7 cellular contexts compared by ENCODE assay signal in the genomic region with DNA sequence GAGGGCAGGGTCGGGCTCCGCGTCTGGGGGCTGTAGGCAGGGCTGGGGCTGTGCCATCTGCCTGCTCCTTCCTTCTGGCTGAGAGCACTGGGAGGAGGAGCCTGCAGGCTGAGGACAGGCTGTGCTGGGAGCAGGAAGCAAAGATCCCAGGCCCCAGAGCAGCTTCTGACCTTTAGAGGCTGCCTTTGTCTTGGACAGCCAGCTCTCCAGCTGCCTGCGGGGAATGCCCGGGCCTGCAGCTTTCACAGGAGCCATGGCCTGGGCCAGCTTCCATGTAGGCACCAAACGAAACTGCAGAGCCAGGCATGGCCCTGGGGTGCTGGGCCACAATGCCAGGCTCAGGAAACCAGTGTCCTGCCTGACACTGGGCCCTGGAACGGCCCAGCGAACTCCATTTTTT.
DNase-seq lines count a peak whose midpoint lies in the region; ATAC-seq and TF ChIP-seq lines count a peak whose summit lies in the region.

No MANE protein-coding gene starts in this region.

- TF ChIP-seq CTCF in esophagus muscularis mucosa (IDR thresholded peaks at IDR 0.05) (no peak), upper lobe of right lung (IDR thresholded peaks at IDR 0.05) (no peak)

- ATAC-seq in upper lobe of right lung, result peak; percentile 84
- ATAC-seq in GM18858 (IDR thresholded peaks at IDR 0.05; ENCODE audit: unreplicated experiment), result no peak

- H3K9me3 ChIP-seq in esophagus muscularis mucosa (no peaks in the 10 kb centered on the region), upper lobe of right lung (no peaks in the 10 kb centered on the region)

- TF ChIP-seq EP300 in esophagus muscularis mucosa (IDR thresholded peaks at IDR 0.05), result no peak

- H3K4me1 Mint-ChIP-seq in activated T-helper 2 cell treated with anti-CD3 and anti-CD28 coated beads, Interferon-gamma antibody, Interleukin-2, Interleukin-4, amounts not matched to agents 10 μg/mL and 5 μg/mL and 100 μg/mL, durations not matched to agents 14 hours and 24 hours and 36 hours (ENCODE audit: low read depth), result no peaks in the 10 kb centered on the region

- no peak overlapping the region for H3K27ac Mint-ChIP-seq in activated T-helper 2 cell treated with anti-CD3 and anti-CD28 coated beads, Interferon-gamma antibody, Interleukin-2, Interleukin-4, amounts not matched to agents 10 μg/mL and 5 μg/mL and 100 μg/mL, durations not matched to agents 14 hours and 24 hours and 36 hours

- intact Hi-C loops in esophagus muscularis mucosa (cut with DNase I), result no loop called here
- intact Hi-C loops in upper lobe of right lung (cut with DNase I), result no loop called here
- intact Hi-C loops in activated T-helper 2 cell treated with anti-CD3 and anti-CD28 coated beads, Interferon-gamma antibody, Interleukin-2, Interleukin-4, amounts not matched to agents 10 μg/mL and 5 μg/mL and 100 μg/mL, durations not matched to agents 14 hours and 24 hours and 36 hours (cut with micrococcal nuclease), result no loop called here

- H3K27me3 ChIP-seq in esophagus muscularis mucosa (no peaks in the 10 kb centered on the region), upper lobe of right lung (no peaks in the 10 kb centered on the region)

- no peak overlapping the region for H3K4me3 Mint-ChIP-seq in activated T-helper 2 cell treated with anti-CD3 and anti-CD28 coated beads, Interferon-gamma antibody, Interleukin-2, Interleukin-4, amounts not matched to agents 10 μg/mL and 5 μg/mL and 100 μg/mL, durations not matched to agents 14 hours and 24 hours and 36 hours (ENCODE audit: low read depth)

- H3K27me3 Mint-ChIP-seq in activated T-helper 2 cell treated with anti-CD3 and anti-CD28 coated beads, Interferon-gamma antibody, Interleukin-2, Interleukin-4, amounts not matched to agents 10 μg/mL and 5 μg/mL and 100 μg/mL, durations not matched to agents 14 hours and 24 hours and 36 hours (ENCODE audit: low read depth), result no peaks in the 10 kb centered on the region

- H3K36me3 ChIP-seq in esophagus muscularis mucosa (no peaks in the 10 kb centered on the region), upper lobe of right lung (no peaks in the 10 kb centered on the region)

- no peak for TF ChIP-seq POLR2A in esophagus muscularis mucosa (IDR thresholded peaks at IDR 0.05; ENCODE audit: low read depth)

- peaks cover 10% of the 10 kb centered on the region for H3K9me3 Mint-ChIP-seq in activated T-helper 2 cell treated with anti-CD3 and anti-CD28 coated beads, Interferon-gamma antibody, Interleukin-2, Interleukin-4, amounts not matched to agents 10 μg/mL and 5 μg/mL and 100 μg/mL, durations not matched to agents 14 hours and 24 hours and 36 hours

- peaks cover 34% of the 10 kb centered on the region for H3K36me3 Mint-ChIP-seq in activated T-helper 2 cell treated with anti-CD3 and anti-CD28 coated beads, Interferon-gamma antibody, Interleukin-2, Interleukin-4, amounts not matched to agents 10 μg/mL and 5 μg/mL and 100 μg/mL, durations not matched to agents 14 hours and 24 hours and 36 hours (ENCODE audit: low read depth)

- peaks cover 21 to 40% (median 28%) of the 10 kb centered on the region in 4 donors for H3K4me1 ChIP-seq in esophagus muscularis mucosa
- H3K4me1 ChIP-seq in upper lobe of right lung, result peaks cover 9% of the 10 kb centered on the region

- H3K4me3 ChIP-seq in esophagus muscularis mucosa (peak overlapping the region in 1 of 4 donors; percentile 10), upper lobe of right lung (no peak overlapping the region)

- DNase-seq in NCI-H524 treated with DMSO at 0.1 percent for 48 hours (lab: John Stamatoyannopoulos, UW), result peak; percentile 69
- DNase-seq in esophagus muscularis mucosa (ENCODE audit: extremely low spot score), result no peak
- DNase-seq in middle frontal gyrus (ENCODE audit: extremely low spot score, low spot score), result peak; percentile 14
- peak; percentile 69 for DNase-seq in upper lobe of right lung
- DNase-seq in mesenteric fat pad (ENCODE audit: low spot score), result no peak
- DNase-seq in activated T-helper 2 cell treated with anti-CD3 and anti-CD28 coated beads, Interferon-gamma antibody, Interleukin-2, Interleukin-4, amounts not matched to agents 10 μg/mL and 5 μg/mL and 100 μg/mL, durations not matched to agents 14 hours and 24 hours and 36 hours (ENCODE audit: low spot score), result no peak

- H3K27ac ChIP-seq in esophagus muscularis mucosa (replicated peaks in 1 of 4), result peak overlapping the region; percentile 80 to 86 (median 83)
- H3K27ac ChIP-seq in upper lobe of right lung, result peak overlapping the region; percentile 72

- 20% methylated on average over 8 of the region's 8 CpGs for WGBS in esophagus muscularis mucosa

Comparison
In these comparisons a context has a peak if more than half of its experiments do, and no peak if none do; other contexts are left out.
1. DNase-seq: peak in NCI-H524 treated with DMSO at 0.1 percent for 48 hours (single experiment), middle frontal gyrus (single experiment) and upper lobe of right lung (single experiment); none in esophagus muscularis mucosa (single experiment), mesenteric fat pad (single experiment) and activated T-helper 2 cell treated with anti-CD3 and anti-CD28 coated beads, Interferon-gamma antibody, Interleukin-2, Interleukin-4, amounts not matched to agents 10 μg/mL and 5 μg/mL and 100 μg/mL, durations not matched to agents 14 hours and 24 hours and 36 hours (single experiment).